8 cellular contexts compared by ENCODE assay signal in genomic region chr19:5954293-5954692, GRCh38. TPM values are rescaled to one million over a fixed set of nuclear protein-coding genes. Genes with fewer than 3 reads are reported as not detected.
DNase-seq lines count a peak whose midpoint lies in the region; ATAC-seq, FAIRE-seq and TF ChIP-seq lines count a peak whose summit lies in the region.

No MANE protein-coding gene starts in this region.

- no peaks in the 10 kb centered on the region for H3K9me2 ChIP-seq in SK-N-SH

- FAIRE-seq in kidney (lab: Jason Lieb, UNC) (no peak), frontal cortex (lab: Jason Lieb, UNC) (no peak)

- peak overlapping the region; percentile 59 for H3K4me2 ChIP-seq in SK-N-SH

- no peak overlapping the region for H2AFZ ChIP-seq in SK-N-SH (ENCODE audit: low read depth)

- peaks cover 95% of the 10 kb centered on the region for H3K79me2 ChIP-seq in SK-N-SH (ENCODE audit: insufficient read depth)

- H3K27ac Mint-ChIP-seq in activated CD8-positive, alpha-beta T cell treated with anti-CD3 and anti-CD28 coated beads for 36 hours: peak overlapping the region; percentile 96
- H3K27ac Mint-ChIP-seq in stimulated activated naive B cell treated with anti-CD40 and anti-IgM and Interleukin-4, amounts not matched to agents 10 μg/mL and 1 μg/mL and 100 μg/mL, for 72 hours: peak overlapping the region; percentile 66

- TF ChIP-seq CTCF in SK-N-SH (IDR thresholded peaks at IDR 0.05) (no peak), kidney (IDR thresholded peaks at IDR 0.05; ENCODE audit: borderline replicate concordance, extremely low read depth, insufficient read depth) (no peak)
- no peak for TF ChIP-seq CTCF in activated CD8-positive, alpha-beta T cell treated with anti-CD3 and anti-CD28 coated beads for 36 hours (IDR thresholded peaks at IDR 0.05)

- H3K27ac ChIP-seq in SK-N-SH (ENCODE audit: low read depth in 2 of 2, low read length in 1 of 2) (peak overlapping the region; percentile 53 to 96; a peak in 3 of 4 replicates), kidney (ENCODE audit: low read depth in 2 of 2, low read length in 2 of 2) (no peak overlapping the region)

- H3K4me1 Mint-ChIP-seq in activated CD8-positive, alpha-beta T cell treated with anti-CD3 and anti-CD28 coated beads for 36 hours (ENCODE audit: low read depth): peaks cover 91% of the 10 kb centered on the region
- H3K4me1 Mint-ChIP-seq in stimulated activated naive B cell treated with anti-CD40 and anti-IgM and Interleukin-4, amounts not matched to agents 10 μg/mL and 1 μg/mL and 100 μg/mL, for 72 hours: peaks cover 66 to 97% of the 10 kb centered on the region in 2 donors

- intact Hi-C loops in activated CD8-positive, alpha-beta T cell treated with anti-CD3 and anti-CD28 coated beads for 36 hours (cut with micrococcal nuclease): no loop called here
- intact Hi-C loops in kidney (cut with DNase I): no loop called here

- peaks cover 0 to 10% of the 10 kb centered on the region in 2 experiments for H3K36me3 ChIP-seq in SK-N-SH (replicated peaks in 1 of 2; ENCODE audit: control insufficient read depth in 1 of 2, insufficient read depth in 2 of 2, low read length in 1 of 2)
- H3K36me3 ChIP-seq in kidney (ENCODE audit: control insufficient read depth in 1 of 2, insufficient read depth in 2 of 2, low read length in 2 of 2): no peaks in the 10 kb centered on the region

- H3K27me3 Mint-ChIP-seq in activated CD8-positive, alpha-beta T cell treated with anti-CD3 and anti-CD28 coated beads for 36 hours: no peaks in the 10 kb centered on the region
- no peaks in the 10 kb centered on the region for H3K27me3 Mint-ChIP-seq in stimulated activated naive B cell treated with anti-CD40 and anti-IgM and Interleukin-4, amounts not matched to agents 10 μg/mL and 1 μg/mL and 100 μg/mL, for 72 hours

- no peaks in the 10 kb centered on the region for H3K9me3 Mint-ChIP-seq in activated CD8-positive, alpha-beta T cell treated with anti-CD3 and anti-CD28 coated beads for 36 hours
- H3K9me3 Mint-ChIP-seq in stimulated activated naive B cell treated with anti-CD40 and anti-IgM and Interleukin-4, amounts not matched to agents 10 μg/mL and 1 μg/mL and 100 μg/mL, for 72 hours: no peaks in the 10 kb centered on the region

- no peak overlapping the region for H3K9ac ChIP-seq in SK-N-SH
- no peak overlapping the region for H3K9ac ChIP-seq in kidney (ENCODE audit: low read length in 2 of 2)

- H3K4me1 ChIP-seq in SK-N-SH (ENCODE audit: control insufficient read depth in 1 of 2, insufficient read depth in 2 of 2, low read depth in 1 of 2, low read length in 1 of 2) (peaks cover 31 to 79% of the 10 kb centered on the region in 2 experiments), kidney (ENCODE audit: control insufficient read depth in 1 of 2, insufficient read depth in 1 of 2, low read depth in 1 of 2, low read length in 2 of 2) (peaks cover 34 to 39% of the 10 kb centered on the region in 2 donors)

- H4K20me1 ChIP-seq in SK-N-SH (ENCODE audit: insufficient read depth): peaks cover 98% of the 10 kb centered on the region

- H3K4me3 ChIP-seq in SK-N-SH (ENCODE audit: low read depth in 2 of 2, low read length in 1 of 2): no peak overlapping the region
- H3K4me3 ChIP-seq in kidney (ENCODE audit: low read length in 2 of 2): no peak overlapping the region

- TF ChIP-seq RAD21 in SK-N-SH (IDR thresholded peaks at IDR 0.05; ENCODE audit: low read length): no peak

- ATAC-seq in SK-N-SH treated with all-trans-retinoic acid at 6 μM for 48 hours: no peak
- ATAC-seq in activated CD8-positive, alpha-beta T cell treated with anti-CD3 and anti-CD28 coated beads for 36 hours: no peak
- no peak for ATAC-seq in stimulated activated naive B cell treated with anti-CD40 and anti-IgM and Interleukin-4, amounts not matched to agents 10 μg/mL and 1 μg/mL and 100 μg/mL, for 72 hours (replicated peaks)
- no peak for ATAC-seq in GM18861 (IDR thresholded peaks at IDR 0.05; ENCODE audit: unreplicated experiment)
- no peak for ATAC-seq in GM18520 (IDR thresholded peaks at IDR 0.05; ENCODE audit: unreplicated experiment)

- TF ChIP-seq EP300 in SK-N-SH (IDR thresholded peaks at IDR 0.05; ENCODE audit: borderline replicate concordance in 1 of 2, low read depth in 1 of 2, low read length in 1 of 2): no peak

- peaks cover 53% of the 10 kb centered on the region for H3K36me3 Mint-ChIP-seq in activated CD8-positive, alpha-beta T cell treated with anti-CD3 and anti-CD28 coated beads for 36 hours (ENCODE audit: low read depth)
- H3K36me3 Mint-ChIP-seq in stimulated activated naive B cell treated with anti-CD40 and anti-IgM and Interleukin-4, amounts not matched to agents 10 μg/mL and 1 μg/mL and 100 μg/mL, for 72 hours: peaks cover 29 to 42% of the 10 kb centered on the region in 2 donors

- DNase-seq in SK-N-SH: no peak
- DNase-seq in activated CD8-positive, alpha-beta T cell treated with anti-CD3 and anti-CD28 coated beads for 36 hours: no peak
- peak; percentile 20 for DNase-seq in kidney
- DNase-seq in stimulated activated naive B cell treated with anti-CD40 and anti-IgM and Interleukin-4, amounts not matched to agents 10 μg/mL and 1 μg/mL and 100 μg/mL, for 72 hours: no peak
- no peak for DNase-seq in frontal cortex (ENCODE audit: low spot score in 2 of 2)

- 61% methylated on average over 6 of the region's 6 CpGs for WGBS in SK-N-SH (ENCODE audit: low lambda C conversion rate)

- CTCF ChIA-PET in SK-N-SH (lab: Yijun Ruan, JAX): interaction anchor here (1.5 to 5.3 kb wide), 4 partner anchors 13 to 151 kb away, joined by 7 to 34 read pairs (median 8); no protein-coding TSS in a partner anchor
- CTCF ChIA-PET in activated CD8-positive, alpha-beta T cell treated with anti-CD3 and anti-CD28 coated beads for 36 hours (lab: Charles Lee): interaction anchor here (0.9 to 10.7 kb wide), 2 partner anchors 15 to 166 kb away, joined by 4 to 108 read pairs; no protein-coding TSS in a partner anchor

- H3K4me3 Mint-ChIP-seq in activated CD8-positive, alpha-beta T cell treated with anti-CD3 and anti-CD28 coated beads for 36 hours: peak overlapping the region; percentile 41
- no peak overlapping the region for H3K4me3 Mint-ChIP-seq in stimulated activated naive B cell treated with anti-CD40 and anti-IgM and Interleukin-4, amounts not matched to agents 10 μg/mL and 1 μg/mL and 100 μg/mL, for 72 hours

- POLR2A ChIA-PET in SK-N-SH (lab: Yijun Ruan, JAX): no interaction called here
- POLR2A ChIA-PET in activated CD8-positive, alpha-beta T cell treated with anti-CD3 and anti-CD28 coated beads for 36 hours (lab: Charles Lee): interaction anchor here (1.6 kb wide), 1 partner anchor 26 kb away, joined by 3 read pairs; no protein-coding TSS in a partner anchor

- H3K9me3 ChIP-seq in SK-N-SH (no peaks in the 10 kb centered on the region), kidney (ENCODE audit: control insufficient read depth in 1 of 2, low read length in 2 of 2) (no peaks in the 10 kb centered on the region)

- no peaks in the 10 kb centered on the region for H3K27me3 ChIP-seq in SK-N-SH (ENCODE audit: insufficient read depth)

- no peaks in the 10 kb centered on the region for H3F3A ChIP-seq in SK-N-SH (replicated peaks; ENCODE audit: insufficient read depth)

TF ChIP-seq in SK-N-SH, 30 proteins besides CTCF, POLR2A, EP300 and RAD21 (continues in another document):
- no peak for TF ChIP-seq YY1 (IDR thresholded peaks at IDR 0.05; ENCODE audit: low read depth)
- no peak for TF ChIP-seq MXI1 (IDR thresholded peaks at IDR 0.05; ENCODE audit: low read depth, low read length)

TF ChIP-seq in SK-N-SH treated with all-trans-retinoic acid at 6 μM for 48 hours, 23 proteins besides CTCF, POLR2A, EP300 and RAD21 (continues in another document):
- TF ChIP-seq ESRRG (CRISPR knock-in tag; IDR thresholded peaks at IDR 0.05) (no peak), SNAI2 (CRISPR knock-in tag; IDR thresholded peaks at IDR 0.05) (no peak), CSDC2 (CRISPR knock-in tag; IDR thresholded peaks at IDR 0.05) (no peak)
- TF ChIP-seq, protein P1, sequence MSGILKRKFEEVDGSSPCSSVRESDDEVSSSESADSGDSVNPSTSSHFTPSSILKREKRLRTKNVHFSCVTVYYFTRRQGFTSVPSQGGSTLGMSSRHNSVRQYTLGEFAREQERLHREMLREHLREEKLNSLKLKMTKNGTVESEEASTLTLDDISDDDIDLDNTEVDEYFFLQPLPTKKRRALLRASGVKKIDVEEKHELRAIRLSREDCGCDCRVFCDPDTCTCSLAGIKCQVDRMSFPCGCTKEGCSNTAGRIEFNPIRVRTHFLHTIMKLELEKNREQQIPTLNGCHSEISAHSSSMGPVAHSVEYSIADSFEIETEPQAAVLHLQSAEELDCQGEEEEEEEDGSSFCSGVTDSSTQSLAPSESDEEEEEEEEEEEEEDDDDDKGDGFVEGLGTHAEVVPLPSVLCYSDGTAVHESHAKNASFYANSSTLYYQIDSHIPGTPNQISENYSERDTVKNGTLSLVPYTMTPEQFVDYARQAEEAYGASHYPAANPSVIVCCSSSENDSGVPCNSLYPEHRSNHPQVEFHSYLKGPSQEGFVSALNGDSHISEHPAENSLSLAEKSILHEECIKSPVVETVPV (CRISPR knock-in tag; IDR thresholded peaks at IDR 0.05): no peak

RNA-seq across cellular contexts. Expression of gene RANBP3, which starts 23.6 kb away (rescaled TPM):
- 71.8 and 84.0 TPM in 2 replicates for polyA plus RNA-seq in SK-N-SH (2012; rRNA removed)
- 38.5 and 46.3 TPM in 2 replicates for polyA plus RNA-seq in SK-N-SH (2012; cell fraction: cytosol; rRNA removed)
- 102 and 210 TPM in 2 replicates for polyA plus RNA-seq in SK-N-SH (2012; cell fraction: nucleus; rRNA removed)
- total RNA-seq in activated CD8-positive, alpha-beta T cell treated with anti-CD3 and anti-CD28 coated beads for 36 hours: 10 to 100 TPM; 74.3 to 87.5 TPM
- total RNA-seq in kidney: 69.7 TPM
- polyA plus RNA-seq in kidney (ENCODE audit: insufficient read depth, low read depth, low replicate concordance): 33.7 TPM
- total RNA-seq in frontal cortex: 41.6 TPM

RNA-seq across cellular contexts. Expression of gene CAPS, which starts 40.2 kb away (rescaled TPM):
- polyA plus RNA-seq in SK-N-SH (2012; rRNA removed) (13.4 and 17.3 TPM in 2 replicates), kidney (ENCODE audit: insufficient read depth, low read depth, low replicate concordance) (53.0 TPM)
- polyA plus RNA-seq in SK-N-SH (2012; cell fraction: cytosol; rRNA removed): 2.8 and 4.4 TPM in 2 replicates
- polyA plus RNA-seq in SK-N-SH (2012; cell fraction: nucleus; rRNA removed): 93.5 and 127 TPM in 2 replicates
- total RNA-seq in activated CD8-positive, alpha-beta T cell treated with anti-CD3 and anti-CD28 coated beads for 36 hours: 1 to 10 TPM; 2.1 to 2.8 TPM
- total RNA-seq in kidney (82.1 TPM), frontal cortex (2.4 TPM)

RNA-seq across cellular contexts. Expression of gene VMAC, which starts 49.6 kb away (rescaled TPM):
- polyA plus RNA-seq in SK-N-SH (2012; rRNA removed) (6.5 and 9.1 TPM in 2 replicates), kidney (ENCODE audit: insufficient read depth, low read depth, low replicate concordance) (2.3 TPM)
- polyA plus RNA-seq in SK-N-SH (2012; cell fraction: cytosol; rRNA removed): 1.9 and 2.6 TPM in 2 replicates
- polyA plus RNA-seq in SK-N-SH (2012; cell fraction: nucleus; rRNA removed): 40.0 and 44.0 TPM in 2 replicates
- total RNA-seq in activated CD8-positive, alpha-beta T cell treated with anti-CD3 and anti-CD28 coated beads for 36 hours: 1 to 10 TPM; 1.2 to 2.5 TPM
- total RNA-seq in kidney (8.7 TPM), frontal cortex (3.7 TPM)

RNA-seq across cellular contexts. Expression of gene NDUFA11, which starts 50.7 kb away (rescaled TPM):
- 386 and 534 TPM in 2 replicates for polyA plus RNA-seq in SK-N-SH (2012; rRNA removed)
- 223 and 307 TPM in 2 replicates for polyA plus RNA-seq in SK-N-SH (2012; cell fraction: cytosol; rRNA removed)
- polyA plus RNA-seq in SK-N-SH (2012; cell fraction: nucleus; rRNA removed): 249 and 444 TPM in 2 replicates
- 100 to 1,000 TPM; 233 to 237 TPM for total RNA-seq in activated CD8-positive, alpha-beta T cell treated with anti-CD3 and anti-CD28 coated beads for 36 hours
- total RNA-seq in kidney: 200 TPM
- polyA plus RNA-seq in kidney (ENCODE audit: insufficient read depth, low read depth, low replicate concordance): 763 TPM
- total RNA-seq in frontal cortex: 97.8 TPM

Comparison
In these comparisons a context has a peak if more than half of its experiments do, and no peak if none do; other contexts are left out.
1. H3K27ac ChIP-seq: peak in SK-N-SH (2 of 2); none in kidney (0 of 2).
2. RNA of gene CAPS, which starts 40.2 kb away (total RNA-seq): 82.1 TPM in kidney (single experiment); 2.1 to 2.8 TPM in activated CD8-positive, alpha-beta T cell treated with anti-CD3 and anti-CD28 coated beads for 36 hours and 2.4 TPM in frontal cortex (single experiment); every median in the first group is over 10 times any median in the second.